Comparison of ENCODE assay signal across 10 cellular contexts in the genomic region with DNA sequence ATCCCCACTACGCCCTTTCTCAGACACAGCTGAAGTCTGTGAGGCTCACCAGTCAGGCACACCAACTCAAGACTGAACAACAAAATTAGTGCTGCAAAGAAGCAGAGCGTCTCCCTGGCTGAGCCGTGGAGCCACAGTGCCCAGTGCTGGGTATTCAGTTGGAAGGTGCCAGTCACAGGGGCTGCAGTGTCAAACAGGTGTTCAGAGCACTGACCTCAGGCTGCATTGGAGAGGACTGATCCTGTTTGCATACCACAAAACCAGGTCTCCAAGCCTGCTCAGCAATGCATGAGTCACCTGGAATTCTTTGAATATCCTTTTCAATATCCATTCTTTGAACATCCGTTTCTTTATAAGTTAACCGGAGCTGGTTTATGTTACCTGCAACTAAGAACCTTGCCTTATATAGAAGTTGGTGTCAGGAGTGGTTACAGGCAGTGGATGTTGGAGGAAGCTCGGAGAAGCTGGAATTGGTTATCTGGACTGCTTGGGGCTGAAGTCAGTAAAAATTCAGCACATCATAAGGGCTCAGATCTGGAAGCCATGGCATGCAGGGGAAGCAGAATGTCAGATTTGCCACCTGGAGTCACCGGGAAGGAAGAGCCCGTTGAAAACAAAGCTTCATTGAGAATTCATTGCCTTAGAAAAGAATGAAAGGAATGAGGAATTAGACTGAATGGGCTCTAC. TPM values are rescaled to one million over a fixed set of nuclear protein-coding genes. Genes with fewer than 3 reads are reported as not detected.
DNase-seq lines count a peak whose midpoint lies in the region; ATAC-seq and TF ChIP-seq lines count a peak whose summit lies in the region.
"Had no signal": no experiment of that assay in that cellular context is flagged by ENCODE, and none has a peak within 500 bp of the region (broad histone marks: within the 10 kb centered on the region; RNA-seq: fewer than 3 reads in every experiment).

No MANE protein-coding gene starts in this region.

- H3K4me1 ChIP-seq in GM23338 (ENCODE audit: insufficient read depth): peaks cover 26% of the 10 kb centered on the region
- H3K4me1 ChIP-seq: ascending aorta had no signal

- no peak for TF ChIP-seq CTCF in GM23338 (conservative IDR thresholded peaks at IDR 0.05; ENCODE audit: low read depth in 2 of 2)
- TF ChIP-seq CTCF in fibroblast of mammary gland (conservative IDR thresholded peaks at IDR 0.05; ENCODE audit: control insufficient read depth, insufficient read depth, low read depth, low read length): no peak
- TF ChIP-seq CTCF in glutamatergic neuron (IDR thresholded peaks at IDR 0.05; ENCODE audit: partially characterized antibody, unreplicated experiment): no peak

- no peaks in the 10 kb centered on the region for H3K27me3 ChIP-seq in GM23338 (ENCODE audit: insufficient read depth)
- H3K27me3 ChIP-seq: ascending aorta had no signal

- H3K27ac ChIP-seq in GM23338 (ENCODE audit: low read depth): peak overlapping the region; percentile 94
- H3K27ac ChIP-seq: ascending aorta had no signal

- H3K4me3 ChIP-seq in GM23338 (peak overlapping the region; percentile 38), fibroblast of mammary gland (ENCODE audit: control insufficient read depth, low read depth, low read length) (no peak overlapping the region)
- H3K4me3 ChIP-seq: ascending aorta had no signal

- H3K4me1 Mint-ChIP-seq in GM23338 (peaks cover 36% of the 10 kb centered on the region), glutamatergic neuron (ENCODE audit: low read depth, unreplicated experiment) (no peaks in the 10 kb centered on the region)
- H3K4me1 Mint-ChIP-seq: IgD-negative memory B cell had no signal

- H3K4me3 Mint-ChIP-seq in GM23338 (peak overlapping the region; percentile 50), glutamatergic neuron (ENCODE audit: unreplicated experiment) (no peak overlapping the region)
- H3K4me3 Mint-ChIP-seq: activated CD4-positive, alpha-beta T cell treated with anti-CD3 and anti-CD28 coated beads for 36 hours; IgD-negative memory B cell had no signal

- peak overlapping the region; percentile 69 for H3K4me2 ChIP-seq in GM23338

- H3K36me3 Mint-ChIP-seq in GM23338 (ENCODE audit: low read depth) (peaks cover 11% of the 10 kb centered on the region; the same call in 2 of the 3 replicates), glutamatergic neuron (ENCODE audit: unreplicated experiment) (no peaks in the 10 kb centered on the region)
- H3K36me3 Mint-ChIP-seq: IgD-negative memory B cell had no signal

- no peaks in the 10 kb centered on the region for H4K20me1 ChIP-seq in GM23338 (replicated peaks; ENCODE audit: insufficient read depth)

- no peaks in the 10 kb centered on the region for H3K79me2 ChIP-seq in GM23338 (replicated peaks; ENCODE audit: insufficient read depth)

- H3K27me3 Mint-ChIP-seq in GM23338 (ENCODE audit: insufficient read depth, low read depth, poor library complexity): peaks cover 14% of the 10 kb centered on the region
- peaks cover 1% of the 10 kb centered on the region for H3K27me3 Mint-ChIP-seq in glutamatergic neuron (ENCODE audit: unreplicated experiment)

- H3K27ac Mint-ChIP-seq in GM23338: peak overlapping the region; percentile 96
- H3K27ac Mint-ChIP-seq in glutamatergic neuron (ENCODE audit: unreplicated experiment): no peak overlapping the region
- H3K27ac Mint-ChIP-seq: activated CD4-positive, alpha-beta T cell treated with anti-CD3 and anti-CD28 coated beads for 36 hours had no signal

- no peak overlapping the region for H2AFZ ChIP-seq in GM23338

- peaks cover 18% of the 10 kb centered on the region for H3K9me3 Mint-ChIP-seq in GM23338
- no peaks in the 10 kb centered on the region for H3K9me3 Mint-ChIP-seq in glutamatergic neuron (ENCODE audit: unreplicated experiment)

- peaks cover 13% of the 10 kb centered on the region for H3F3A ChIP-seq in GM23338 (replicated peaks; ENCODE audit: low read depth)

- ATAC-seq in GM23338 (peak; percentile 71), HG02981 (IDR thresholded peaks at IDR 0.05; ENCODE audit: unreplicated experiment) (no peak)

- peak; percentile 96 for DNase-seq in GM23338 (ENCODE audit: low spot score)
- DNase-seq in NCI-H526 treated with DMSO at 0.1 percent for 48 hours (lab: John Stamatoyannopoulos, UW): peak; percentile 35
- DNase-seq in fibroblast of mammary gland (ENCODE audit: low read depth): peak; percentile 5
- DNase-seq in renal cortical epithelial cell (ENCODE audit: low read depth): peak; percentile 93
- no peak for DNase-seq in glutamatergic neuron
- DNase-seq in stimulated activated CD4-positive, alpha-beta T cell treated with anti-CD3 and anti-CD28 coated beads, Interleukin-4, amount 100 ng/mL, for 24 hours: no peak
- DNase-seq: activated CD4-positive, alpha-beta T cell treated with anti-CD3 and anti-CD28 coated beads for 36 hours had no signal

- no peaks in the 10 kb centered on the region for H3K36me3 ChIP-seq in GM23338 (ENCODE audit: insufficient read depth)
- H3K36me3 ChIP-seq: ascending aorta had no signal

- no peaks in the 10 kb centered on the region for H3K9me2 ChIP-seq in GM23338 (ENCODE audit: insufficient read depth)

TF ChIP-seq in GM23338, 12 proteins besides CTCF, POLR2A, EP300 and RAD21:
- TF ChIP-seq NANOG (IDR thresholded peaks at IDR 0.05; ENCODE audit: borderline replicate concordance) (0 out of 2 replicates have a peak, but pooled peaks have one; percentile 76), REST (IDR thresholded peaks at IDR 0.05; ENCODE audit: unreplicated experiment) (no peak)
- TF ChIP-seq, protein P1, sequence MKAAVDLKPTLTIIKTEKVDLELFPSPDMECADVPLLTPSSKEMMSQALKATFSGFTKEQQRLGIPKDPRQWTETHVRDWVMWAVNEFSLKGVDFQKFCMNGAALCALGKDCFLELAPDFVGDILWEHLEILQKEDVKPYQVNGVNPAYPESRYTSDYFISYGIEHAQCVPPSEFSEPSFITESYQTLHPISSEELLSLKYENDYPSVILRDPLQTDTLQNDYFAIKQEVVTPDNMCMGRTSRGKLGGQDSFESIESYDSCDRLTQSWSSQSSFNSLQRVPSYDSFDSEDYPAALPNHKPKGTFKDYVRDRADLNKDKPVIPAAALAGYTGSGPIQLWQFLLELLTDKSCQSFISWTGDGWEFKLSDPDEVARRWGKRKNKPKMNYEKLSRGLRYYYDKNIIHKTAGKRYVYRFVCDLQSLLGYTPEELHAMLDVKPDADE (IDR thresholded peaks at IDR 0.05): no peak

RNA-seq across cellular contexts. Expression of gene PDGFB, which starts 30.3 kb away (rescaled TPM):
- total RNA-seq in GM23338 (2014; rRNA removed; shearing (Covaris generic)): 5.2 and 8.0 TPM in 2 replicates
- polyA plus RNA-seq in GM23338 (2016; fragmentation: Nextera tagmentation; extraction: Ambion mirVana): 1.9 and 2.2 TPM in 2 replicates
- total RNA-seq in renal cortical epithelial cell (63.6 and 66.9 TPM in 2 replicates), glutamatergic neuron (ENCODE audit: unreplicated experiment) (0.44 TPM)

Comparison
In these comparisons a context has a peak if more than half of its experiments do, and no peak if none do; other contexts are left out.
1. DNase-seq: peak in GM23338 (single experiment), NCI-H526 treated with DMSO at 0.1 percent for 48 hours (single experiment), fibroblast of mammary gland (single experiment) and renal cortical epithelial cell (single experiment); none in glutamatergic neuron (single experiment) and stimulated activated CD4-positive, alpha-beta T cell treated with anti-CD3 and anti-CD28 coated beads, Interleukin-4, amount 100 ng/mL, for 24 hours (single experiment).